Comparison of ENCODE assay signal across 1 cellular context in the genomic region with DNA sequence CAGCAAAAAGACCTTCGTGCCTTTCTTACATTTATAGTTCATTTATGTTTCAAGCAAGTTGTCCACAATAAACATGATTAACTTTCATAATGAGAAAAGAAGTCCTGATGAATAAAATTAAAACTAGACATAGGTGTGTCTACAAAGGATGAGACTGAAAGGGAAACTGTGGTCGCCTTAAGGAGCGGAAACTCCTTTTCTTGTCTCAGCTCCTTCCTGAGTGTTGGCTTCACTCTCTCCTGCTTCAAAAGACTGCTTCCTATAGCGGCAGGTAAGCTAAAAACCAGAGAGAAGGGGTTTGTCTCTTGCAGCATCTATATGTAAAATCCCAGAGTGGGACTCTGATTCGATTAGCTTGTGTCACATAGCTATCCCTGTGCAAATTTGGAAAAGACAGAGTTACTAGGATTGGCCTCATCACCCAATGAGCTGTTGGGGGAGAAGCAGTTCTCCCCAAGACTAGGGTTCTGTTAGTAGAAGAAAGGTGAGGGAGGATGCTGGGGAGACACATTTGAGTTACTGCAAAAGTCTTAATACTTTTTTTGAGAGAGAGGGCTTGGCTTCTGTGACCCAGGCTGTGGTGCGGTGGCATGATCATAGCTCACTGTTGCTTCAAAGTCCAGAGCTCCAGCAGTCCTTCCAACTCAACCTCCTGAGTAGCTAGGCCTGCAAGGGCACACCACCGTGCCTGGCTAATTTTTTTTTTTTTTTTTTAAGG.
TF ChIP-seq lines count a peak whose summit lies in the region.

No MANE protein-coding gene starts in this region.

TF ChIP-seq in HepG2, 621 proteins besides CTCF, POLR2A, EP300 and RAD21:
- peak; percentile 22 for TF ChIP-seq RBM22 (optimal IDR thresholded peaks at IDR 0.05; ENCODE audit: low read length)
- TF ChIP-seq TBX2 (CRISPR knock-in tag; IDR thresholded peaks at IDR 0.05; ENCODE audit: borderline replicate concordance) = no peak
